11 cellular contexts compared by ENCODE assay signal in genomic region chr11:8765294-8765693, GRCh38.
DNase-seq lines count a peak whose midpoint lies in the region; ATAC-seq and TF ChIP-seq lines count a peak whose summit lies in the region.
"Had no signal": no experiment of that assay in that cellular context is flagged by ENCODE, and none has a peak within 500 bp of the region (broad histone marks: within the 10 kb centered on the region; RNA-seq: fewer than 3 reads in every experiment).

No MANE protein-coding gene starts in this region.

- H2AFZ ChIP-seq in mammary epithelial cell (ENCODE audit: low read depth, low read length) = no peak overlapping the region

- no peaks in the 10 kb centered on the region for H3K27me3 ChIP-seq in mammary epithelial cell (ENCODE audit: insufficient read depth, low read length)
- H3K27me3 ChIP-seq in liver (ENCODE audit: control insufficient read depth in 4 of 4, insufficient read depth in 4 of 4, low read length in 3 of 4) = no peaks in the 10 kb centered on the region
- H3K27me3 ChIP-seq in thoracic aorta (replicated peaks; ENCODE audit: insufficient read depth) = no peaks in the 10 kb centered on the region

- DNase-seq in HT1080 (ENCODE audit: low read depth) (peak; percentile 54), mammary epithelial cell (peak; percentile 38), thoracic aorta (ENCODE audit: low spot score) (no peak), NCI-H2171 treated with DMSO at 0.1 percent for 48 hours (lab: John Stamatoyannopoulos, UW) (no peak), head of caudate nucleus (no peak)
- no peak for DNase-seq in stimulated activated CD4-positive, alpha-beta T cell treated with anti-CD3 and anti-CD28 coated beads, Interleukin-4, amount 100 ng/mL, for 1 hour
- DNase-seq: anterior cingulate cortex, T-cell had no signal

- H3K9ac ChIP-seq in mammary epithelial cell (ENCODE audit: insufficient read depth, low read length) = no peak overlapping the region
- H3K9ac ChIP-seq in liver (ENCODE audit: low read depth in 1 of 2, low read length in 2 of 2) = no peak overlapping the region

- TF ChIP-seq RAD21 in liver (IDR thresholded peaks at IDR 0.05) = peak in 1 of 2 donors; percentile 14

- no peaks in the 10 kb centered on the region for H3K9me3 ChIP-seq in mammary epithelial cell (replicated peaks; ENCODE audit: insufficient read depth, low read length)
- H3K9me3 ChIP-seq in liver (ENCODE audit: control insufficient read depth in 4 of 4, low read length in 3 of 4) = no peaks in the 10 kb centered on the region
- H3K9me3 ChIP-seq in thoracic aorta = no peaks in the 10 kb centered on the region

- no peak overlapping the region for H3K4me2 ChIP-seq in mammary epithelial cell (ENCODE audit: insufficient read depth, low read depth, low read length)

- peak overlapping the region; percentile 1 for H3K27ac ChIP-seq in mammary epithelial cell (ENCODE audit: insufficient read depth, low read depth, low read length)
- peak overlapping the region; percentile 31 to 61 for H3K27ac ChIP-seq in liver (ENCODE audit: low read depth in 1 of 2, low read length in 2 of 2)
- peak overlapping the region; percentile 75 to 86 for H3K27ac ChIP-seq in thoracic aorta

- peaks cover 80% of the 10 kb centered on the region for H3K79me2 ChIP-seq in mammary epithelial cell (ENCODE audit: insufficient read depth, low read length)

- no peak for ATAC-seq in thoracic aorta (ENCODE audit: insufficient number of reproducible peaks, low FRiP score, low read depth)
- no peak for ATAC-seq in GM21390 (IDR thresholded peaks at IDR 0.05; ENCODE audit: unreplicated experiment)
- ATAC-seq: T-cell had no signal

- 92% methylated on average over 1 of the region's 1 CpG for WGBS in mammary epithelial cell (ENCODE audit: low coverage, missing lambda C conversion rate)
- 73% methylated on average over 1 of the region's 1 CpG for WGBS in liver

- CTCF ChIA-PET in mammary epithelial cell (lab: Charles Lee; ENCODE audit: low non-redundant PET) = no interaction called here

- H3K4me3 ChIP-seq in mammary epithelial cell (replicated peaks in 1 of 3; ENCODE audit: insufficient read depth in 1 of 3, low read depth in 2 of 3, low read length in 3 of 3) = no peak overlapping the region
- H3K4me3 ChIP-seq in liver (ENCODE audit: low read depth in 1 of 3, low read length in 3 of 3) = no peak overlapping the region
- no peak overlapping the region for H3K4me3 ChIP-seq in thoracic aorta
- H3K4me3 ChIP-seq: lung had no signal

- H4K20me1 ChIP-seq in mammary epithelial cell (ENCODE audit: insufficient read depth, low read length) = no peaks in the 10 kb centered on the region

- H3K36me3 ChIP-seq in mammary epithelial cell (ENCODE audit: insufficient read depth, low read length) (no peaks in the 10 kb centered on the region), liver (ENCODE audit: control insufficient read depth in 4 of 4, insufficient read depth in 3 of 4, low read depth in 1 of 4, low read length in 3 of 4) (peaks cover 0 to 2% (median 0%) of the 10 kb centered on the region in 4 donors), thoracic aorta (no peaks in the 10 kb centered on the region)

- no TSS peak for BruUV-seq in mammary epithelial cell (replicated peaks; lab: Mats Ljungman, UMichigan)

- in situ Hi-C loops in mammary epithelial cell (cut with MboI; ENCODE audit: low sequenced_read_pairs in 2 of 2) = no loop called here

- intact Hi-C loops in mammary epithelial cell (cut with micrococcal nuclease) (no loop called here), head of caudate nucleus (cut with DNase I) (no loop called here)

- dilution Hi-C loops in mammary epithelial cell (cut with HindIII; ENCODE audit: low sequenced_read_pairs) = no loop called here

- H3K4me1 ChIP-seq in mammary epithelial cell (ENCODE audit: insufficient read depth, low read length) (peaks cover 48% of the 10 kb centered on the region), liver (ENCODE audit: control insufficient read depth in 4 of 4, insufficient read depth in 4 of 4, low read length in 3 of 4) (peaks cover 0 to 9% (median 4%) of the 10 kb centered on the region in 4 donors), thoracic aorta (ENCODE audit: control insufficient read depth in 1 of 2, low read depth in 2 of 2) (peaks cover 39 to 71% of the 10 kb centered on the region in 2 donors)

- TF ChIP-seq CTCF in mammary epithelial cell (conservative IDR thresholded peaks at IDR 0.05 in 1 of 2, IDR thresholded peaks at IDR 0.05 in 1 of 2; ENCODE audit: extremely low read depth in 1 of 2, insufficient read depth in 1 of 2, low read depth in 1 of 2, low read length in 2 of 2) (no peak), liver (IDR thresholded peaks at IDR 0.05; ENCODE audit: low read depth, low read length, missing input control) (no peak), thoracic aorta (IDR thresholded peaks at IDR 0.05) (no peak)

TF ChIP-seq in liver, 16 proteins besides CTCF, POLR2A, EP300 and RAD21:
- TF ChIP-seq JUND (IDR thresholded peaks at IDR 0.05) (peak in 1 of 2 donors; percentile 50), ZBTB33 (IDR thresholded peaks at IDR 0.05) (no peak), HNF4A (conservative IDR thresholded peaks at IDR 0.05) (peak in 1 of 2 donors; percentile 53), EGR1 (IDR thresholded peaks at IDR 0.05; ENCODE audit: low read depth in 2 of 2) (no peak), GABPA (IDR thresholded peaks at IDR 0.05 in 1 of 2, conservative IDR thresholded peaks at IDR 0.05 in 1 of 2) (no peak)

Comparison
In these comparisons a context has a peak if more than half of its experiments do, and no peak if none do; other contexts are left out.
1. DNase-seq: peak in HT1080 (single experiment) and mammary epithelial cell (single experiment); none in thoracic aorta (single experiment), NCI-H2171 treated with DMSO at 0.1 percent for 48 hours (single experiment), head of caudate nucleus (0 of 42) and stimulated activated CD4-positive, alpha-beta T cell treated with anti-CD3 and anti-CD28 coated beads, Interleukin-4, amount 100 ng/mL, for 1 hour (single experiment).
2. H3K27ac ChIP-seq: peak in every context shown above with its lines; median percentile 80 in thoracic aorta; 46 in liver; 1 in mammary epithelial cell.